Comparison of ENCODE assay signal across 19 cellular contexts in the genomic region with DNA sequence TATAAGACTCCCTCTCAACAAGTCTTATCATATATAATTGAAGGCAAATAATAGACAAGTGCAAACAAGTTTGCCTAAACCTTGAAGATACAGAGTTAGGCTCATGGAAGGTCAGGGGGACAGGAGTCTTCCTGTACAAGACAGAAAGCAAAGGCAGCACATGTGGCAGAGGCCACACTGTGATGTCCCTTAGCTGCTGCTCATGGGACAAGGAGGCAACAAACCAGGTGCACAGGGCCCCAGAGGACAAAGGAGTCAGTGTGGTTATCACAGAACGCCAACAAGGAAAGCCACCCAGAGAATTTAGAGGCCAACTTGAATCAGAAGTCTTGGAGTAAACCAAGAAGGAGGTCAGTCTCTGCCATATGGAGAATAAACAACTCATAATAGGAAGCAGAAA.
"Had no signal": no experiment of that assay in that cellular context is flagged by ENCODE, and none has a peak within 500 bp of the region (broad histone marks: within the 10 kb centered on the region; RNA-seq: fewer than 3 reads in every experiment).

No MANE protein-coding gene starts in this region.

- H2AFZ ChIP-seq: PC-9 had no signal

- H3K4me3 ChIP-seq: K562, PC-9, Peyer's patch, SJSA1, SK-N-MC had no signal

- H3K27ac ChIP-seq: PC-9, Peyer's patch, SJSA1, SK-N-MC had no signal

- DNase-seq: NCI-H1092 treated with DMSO at 0.1 percent for 48 hours; NCI-H1436; NCI-H187; NCI-H2029; NCI-H2081 treated with DMSO at 0.1 percent for 48 hours; NCI-H2171 treated with DMSO at 0.1 percent for 48 hours; NCI-H526 treated with DMSO at 0.1 percent for 48 hours; NCI-H748 treated with DMSO at 0.1 percent for 48 hours; NK-92 treated with Interleukin-12 subunit alpha and Interleukin-12 subunit beta, amount 100 ng/mL, for 24 hours; OCI-M1; PC-9; Peyer's patch; Right ventricle myocardium superior; SIG-M5; SW 1271; T-cell had no signal

- H3K27me3 ChIP-seq: Peyer's patch had no signal

- H3K9me3 ChIP-seq: Peyer's patch, SJSA1 had no signal

- H3K36me3 ChIP-seq: Peyer's patch, SJSA1 had no signal

- H3K4me2 ChIP-seq: PC-9 had no signal

- H3K4me1 ChIP-seq: Peyer's patch, SJSA1 had no signal
